1 cellular context compared by ENCODE assay signal in the genomic region with DNA sequence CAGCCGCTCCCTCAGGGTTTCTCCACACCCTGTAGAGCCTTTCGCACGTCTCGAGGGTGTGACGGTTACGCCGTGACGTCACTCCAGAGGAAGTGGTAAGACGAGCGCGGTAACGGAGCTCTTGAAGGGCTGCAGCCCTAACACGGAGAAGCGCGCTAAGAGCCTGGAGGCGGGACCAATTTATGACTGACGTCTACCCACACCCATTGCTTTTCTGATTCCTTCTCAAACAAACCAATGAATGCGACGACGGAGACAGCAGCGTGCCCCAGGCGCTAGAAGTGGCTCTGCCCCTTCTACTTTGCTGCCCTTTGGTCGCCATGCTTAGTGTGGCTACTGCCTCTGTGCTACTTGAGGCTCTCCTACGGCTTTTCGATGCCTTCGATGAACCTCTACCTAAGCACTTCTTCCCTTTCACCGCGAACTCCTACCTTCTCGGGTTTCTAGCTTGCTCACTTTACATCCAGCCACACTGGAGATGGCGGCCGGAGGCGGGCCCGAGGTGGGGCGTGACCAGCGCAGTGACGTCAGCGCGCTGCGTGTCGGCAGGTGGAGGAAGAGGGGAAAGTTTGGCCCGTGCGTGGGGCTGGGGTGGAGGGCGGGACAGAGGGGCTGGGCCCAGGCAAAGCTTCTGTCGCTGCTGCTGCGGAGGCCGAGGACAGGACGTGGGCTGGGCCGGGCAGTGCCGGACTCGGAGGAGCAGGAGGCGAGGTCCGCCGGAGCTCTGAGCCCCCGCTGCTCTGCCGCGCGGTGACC.
TF ChIP-seq lines count a peak whose summit lies in the region.

A gene (plus strand): TSS at position 572 of the 756 bp plus-strand sequence. CDS start 340 bp downstream, outside the sequence.

TF ChIP-seq in K562, 482 proteins besides CTCF, POLR2A, EP300 and RAD21 (continued from another document and continues in another):
- TF ChIP-seq ZC3H11A (IDR thresholded peaks at IDR 0.05; ENCODE audit: low read depth, low read length) (no peak; the same call in 1 of the 2 replicates), POLR2AphosphoS2 (IDR thresholded peaks at IDR 0.05; ENCODE audit: low read length) (peak; percentile 57; the same call in 1 of the 2 replicates), U2AF2 (optimal IDR thresholded peaks at IDR 0.05; ENCODE audit: low read depth, low read length) (no peak), KLF6 (CRISPR knock-in tag; IDR thresholded peaks at IDR 0.05; ENCODE audit: borderline replicate concordance) (no peak), PHF20 (IDR thresholded peaks at IDR 0.05; ENCODE audit: partially characterized antibody) (peak; percentile 45), KDM5B (IDR thresholded peaks at IDR 0.05; ENCODE audit: insufficient replicate concordance, low read depth, low read length) (peak; percentile 64), CBX1 (IDR thresholded peaks at IDR 0.05; ENCODE audit: low read depth) (peak; percentile 74; the same call in 1 of the 2 replicates), NFE2L1 (tag; IDR thresholded peaks at IDR 0.05; ENCODE audit: borderline replicate concordance, low read depth) (no peak), JUND (IDR thresholded peaks at IDR 0.05; ENCODE audit: borderline replicate concordance, low read depth, low read length) (peak; percentile 93), JUND (tag; IDR thresholded peaks at IDR 0.05; ENCODE audit: borderline replicate concordance, low read depth, low read length) (peak; percentile 87), JUN (IDR thresholded peaks at IDR 0.05; ENCODE audit: borderline replicate concordance, low read depth, low read length) (peak; percentile 49; the same call in 1 of the 2 replicates), JUN (CRISPR knock-in tag; IDR thresholded peaks at IDR 0.05; ENCODE audit: borderline replicate concordance) (0 out of 2 replicates have a peak, but pooled peaks have one; percentile 86), ZSCAN29 (IDR thresholded peaks at IDR 0.05) (no peak), PHB (CRISPR knock-in tag; IDR thresholded peaks at IDR 0.05) (0 out of 2 replicates have a peak, but pooled peaks have one; percentile 7), MYC (IDR thresholded peaks at IDR 0.05; ENCODE audit: low read depth, low read length) (peak; percentile 76), MYC (CRISPR knock-in tag; IDR thresholded peaks at IDR 0.05; ENCODE audit: borderline replicate concordance, low read depth) (no peak)
- TF ChIP-seq, protein P1, sequence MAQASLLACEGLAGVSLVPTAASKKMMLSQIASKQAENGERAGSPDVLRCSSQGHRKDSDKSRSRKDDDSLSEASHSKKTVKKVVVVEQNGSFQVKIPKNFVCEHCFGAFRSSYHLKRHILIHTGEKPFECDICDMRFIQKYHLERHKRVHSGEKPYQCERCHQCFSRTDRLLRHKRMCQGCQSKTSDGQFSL (CRISPR knock-in tag; IDR thresholded peaks at IDR 0.05) = no peak
- TF ChIP-seq, protein P1 (tag; IDR thresholded peaks at IDR 0.05) = no peak
- TF ChIP-seq, protein P2, sequence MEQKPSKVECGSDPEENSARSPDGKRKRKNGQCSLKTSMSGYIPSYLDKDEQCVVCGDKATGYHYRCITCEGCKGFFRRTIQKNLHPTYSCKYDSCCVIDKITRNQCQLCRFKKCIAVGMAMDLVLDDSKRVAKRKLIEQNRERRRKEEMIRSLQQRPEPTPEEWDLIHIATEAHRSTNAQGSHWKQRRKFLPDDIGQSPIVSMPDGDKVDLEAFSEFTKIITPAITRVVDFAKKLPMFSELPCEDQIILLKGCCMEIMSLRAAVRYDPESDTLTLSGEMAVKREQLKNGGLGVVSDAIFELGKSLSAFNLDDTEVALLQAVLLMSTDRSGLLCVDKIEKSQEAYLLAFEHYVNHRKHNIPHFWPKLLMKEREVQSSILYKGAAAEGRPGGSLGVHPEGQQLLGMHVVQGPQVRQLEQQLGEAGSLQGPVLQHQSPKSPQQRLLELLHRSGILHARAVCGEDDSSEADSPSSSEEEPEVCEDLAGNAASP (IDR thresholded peaks at IDR 0.05) = no peak
- TF ChIP-seq, protein P3, sequence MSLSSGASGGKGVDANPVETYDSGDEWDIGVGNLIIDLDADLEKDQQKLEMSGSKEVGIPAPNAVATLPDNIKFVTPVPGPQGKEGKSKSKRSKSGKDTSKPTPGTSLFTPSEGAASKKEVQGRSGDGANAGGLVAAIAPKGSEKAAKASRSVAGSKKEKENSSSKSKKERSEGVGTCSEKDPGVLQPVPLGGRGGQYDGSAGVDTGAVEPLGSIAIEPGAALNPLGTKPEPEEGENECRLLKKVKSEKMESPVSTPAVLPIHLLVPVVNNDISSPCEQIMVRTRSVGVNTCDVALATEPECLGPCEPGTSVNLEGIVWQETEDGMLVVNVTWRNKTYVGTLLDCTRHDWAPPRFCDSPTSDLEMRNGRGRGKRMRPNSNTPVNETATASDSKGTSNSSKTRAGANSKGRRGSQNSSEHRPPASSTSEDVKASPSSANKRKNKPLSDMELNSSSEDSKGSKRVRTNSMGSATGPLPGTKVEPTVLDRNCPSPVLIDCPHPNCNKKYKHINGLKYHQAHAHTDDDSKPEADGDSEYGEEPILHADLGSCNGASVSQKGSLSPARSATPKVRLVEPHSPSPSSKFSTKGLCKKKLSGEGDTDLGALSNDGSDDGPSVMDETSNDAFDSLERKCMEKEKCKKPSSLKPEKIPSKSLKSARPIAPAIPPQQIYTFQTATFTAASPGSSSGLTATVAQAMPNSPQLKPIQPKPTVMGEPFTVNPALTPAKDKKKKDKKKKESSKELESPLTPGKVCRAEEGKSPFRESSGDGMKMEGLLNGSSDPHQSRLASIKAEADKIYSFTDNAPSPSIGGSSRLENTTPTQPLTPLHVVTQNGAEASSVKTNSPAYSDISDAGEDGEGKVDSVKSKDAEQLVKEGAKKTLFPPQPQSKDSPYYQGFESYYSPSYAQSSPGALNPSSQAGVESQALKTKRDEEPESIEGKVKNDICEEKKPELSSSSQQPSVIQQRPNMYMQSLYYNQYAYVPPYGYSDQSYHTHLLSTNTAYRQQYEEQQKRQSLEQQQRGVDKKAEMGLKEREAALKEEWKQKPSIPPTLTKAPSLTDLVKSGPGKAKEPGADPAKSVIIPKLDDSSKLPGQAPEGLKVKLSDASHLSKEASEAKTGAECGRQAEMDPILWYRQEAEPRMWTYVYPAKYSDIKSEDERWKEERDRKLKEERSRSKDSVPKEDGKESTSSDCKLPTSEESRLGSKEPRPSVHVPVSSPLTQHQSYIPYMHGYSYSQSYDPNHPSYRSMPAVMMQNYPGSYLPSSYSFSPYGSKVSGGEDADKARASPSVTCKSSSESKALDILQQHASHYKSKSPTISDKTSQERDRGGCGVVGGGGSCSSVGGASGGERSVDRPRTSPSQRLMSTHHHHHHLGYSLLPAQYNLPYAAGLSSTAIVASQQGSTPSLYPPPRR (CRISPR knock-in tag; IDR thresholded peaks at IDR 0.05; ENCODE audit: borderline replicate concordance) = no peak
- TF ChIP-seq, protein P4, sequence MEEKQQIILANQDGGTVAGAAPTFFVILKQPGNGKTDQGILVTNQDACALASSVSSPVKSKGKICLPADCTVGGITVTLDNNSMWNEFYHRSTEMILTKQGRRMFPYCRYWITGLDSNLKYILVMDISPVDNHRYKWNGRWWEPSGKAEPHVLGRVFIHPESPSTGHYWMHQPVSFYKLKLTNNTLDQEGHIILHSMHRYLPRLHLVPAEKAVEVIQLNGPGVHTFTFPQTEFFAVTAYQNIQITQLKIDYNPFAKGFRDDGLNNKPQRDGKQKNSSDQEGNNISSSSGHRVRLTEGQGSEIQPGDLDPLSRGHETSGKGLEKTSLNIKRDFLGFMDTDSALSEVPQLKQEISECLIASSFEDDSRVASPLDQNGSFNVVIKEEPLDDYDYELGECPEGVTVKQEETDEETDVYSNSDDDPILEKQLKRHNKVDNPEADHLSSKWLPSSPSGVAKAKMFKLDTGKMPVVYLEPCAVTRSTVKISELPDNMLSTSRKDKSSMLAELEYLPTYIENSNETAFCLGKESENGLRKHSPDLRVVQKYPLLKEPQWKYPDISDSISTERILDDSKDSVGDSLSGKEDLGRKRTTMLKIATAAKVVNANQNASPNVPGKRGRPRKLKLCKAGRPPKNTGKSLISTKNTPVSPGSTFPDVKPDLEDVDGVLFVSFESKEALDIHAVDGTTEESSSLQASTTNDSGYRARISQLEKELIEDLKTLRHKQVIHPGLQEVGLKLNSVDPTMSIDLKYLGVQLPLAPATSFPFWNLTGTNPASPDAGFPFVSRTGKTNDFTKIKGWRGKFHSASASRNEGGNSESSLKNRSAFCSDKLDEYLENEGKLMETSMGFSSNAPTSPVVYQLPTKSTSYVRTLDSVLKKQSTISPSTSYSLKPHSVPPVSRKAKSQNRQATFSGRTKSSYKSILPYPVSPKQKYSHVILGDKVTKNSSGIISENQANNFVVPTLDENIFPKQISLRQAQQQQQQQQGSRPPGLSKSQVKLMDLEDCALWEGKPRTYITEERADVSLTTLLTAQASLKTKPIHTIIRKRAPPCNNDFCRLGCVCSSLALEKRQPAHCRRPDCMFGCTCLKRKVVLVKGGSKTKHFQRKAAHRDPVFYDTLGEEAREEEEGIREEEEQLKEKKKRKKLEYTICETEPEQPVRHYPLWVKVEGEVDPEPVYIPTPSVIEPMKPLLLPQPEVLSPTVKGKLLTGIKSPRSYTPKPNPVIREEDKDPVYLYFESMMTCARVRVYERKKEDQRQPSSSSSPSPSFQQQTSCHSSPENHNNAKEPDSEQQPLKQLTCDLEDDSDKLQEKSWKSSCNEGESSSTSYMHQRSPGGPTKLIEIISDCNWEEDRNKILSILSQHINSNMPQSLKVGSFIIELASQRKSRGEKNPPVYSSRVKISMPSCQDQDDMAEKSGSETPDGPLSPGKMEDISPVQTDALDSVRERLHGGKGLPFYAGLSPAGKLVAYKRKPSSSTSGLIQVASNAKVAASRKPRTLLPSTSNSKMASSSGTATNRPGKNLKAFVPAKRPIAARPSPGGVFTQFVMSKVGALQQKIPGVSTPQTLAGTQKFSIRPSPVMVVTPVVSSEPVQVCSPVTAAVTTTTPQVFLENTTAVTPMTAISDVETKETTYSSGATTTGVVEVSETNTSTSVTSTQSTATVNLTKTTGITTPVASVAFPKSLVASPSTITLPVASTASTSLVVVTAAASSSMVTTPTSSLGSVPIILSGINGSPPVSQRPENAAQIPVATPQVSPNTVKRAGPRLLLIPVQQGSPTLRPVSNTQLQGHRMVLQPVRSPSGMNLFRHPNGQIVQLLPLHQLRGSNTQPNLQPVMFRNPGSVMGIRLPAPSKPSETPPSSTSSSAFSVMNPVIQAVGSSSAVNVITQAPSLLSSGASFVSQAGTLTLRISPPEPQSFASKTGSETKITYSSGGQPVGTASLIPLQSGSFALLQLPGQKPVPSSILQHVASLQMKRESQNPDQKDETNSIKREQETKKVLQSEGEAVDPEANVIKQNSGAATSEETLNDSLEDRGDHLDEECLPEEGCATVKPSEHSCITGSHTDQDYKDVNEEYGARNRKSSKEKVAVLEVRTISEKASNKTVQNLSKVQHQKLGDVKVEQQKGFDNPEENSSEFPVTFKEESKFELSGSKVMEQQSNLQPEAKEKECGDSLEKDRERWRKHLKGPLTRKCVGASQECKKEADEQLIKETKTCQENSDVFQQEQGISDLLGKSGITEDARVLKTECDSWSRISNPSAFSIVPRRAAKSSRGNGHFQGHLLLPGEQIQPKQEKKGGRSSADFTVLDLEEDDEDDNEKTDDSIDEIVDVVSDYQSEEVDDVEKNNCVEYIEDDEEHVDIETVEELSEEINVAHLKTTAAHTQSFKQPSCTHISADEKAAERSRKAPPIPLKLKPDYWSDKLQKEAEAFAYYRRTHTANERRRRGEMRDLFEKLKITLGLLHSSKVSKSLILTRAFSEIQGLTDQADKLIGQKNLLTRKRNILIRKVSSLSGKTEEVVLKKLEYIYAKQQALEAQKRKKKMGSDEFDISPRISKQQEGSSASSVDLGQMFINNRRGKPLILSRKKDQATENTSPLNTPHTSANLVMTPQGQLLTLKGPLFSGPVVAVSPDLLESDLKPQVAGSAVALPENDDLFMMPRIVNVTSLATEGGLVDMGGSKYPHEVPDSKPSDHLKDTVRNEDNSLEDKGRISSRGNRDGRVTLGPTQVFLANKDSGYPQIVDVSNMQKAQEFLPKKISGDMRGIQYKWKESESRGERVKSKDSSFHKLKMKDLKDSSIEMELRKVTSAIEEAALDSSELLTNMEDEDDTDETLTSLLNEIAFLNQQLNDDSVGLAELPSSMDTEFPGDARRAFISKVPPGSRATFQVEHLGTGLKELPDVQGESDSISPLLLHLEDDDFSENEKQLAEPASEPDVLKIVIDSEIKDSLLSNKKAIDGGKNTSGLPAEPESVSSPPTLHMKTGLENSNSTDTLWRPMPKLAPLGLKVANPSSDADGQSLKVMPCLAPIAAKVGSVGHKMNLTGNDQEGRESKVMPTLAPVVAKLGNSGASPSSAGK (IDR thresholded peaks at IDR 0.05) = peak; percentile 84
